In genomic region chr19:13838943-13839192, GRCh38 we compare ENCODE assay signal across 8 cellular contexts. TPM values are rescaled to one million over a fixed set of nuclear protein-coding genes. Genes with fewer than 3 reads are reported as not detected.
DNase-seq lines count a peak whose midpoint lies in the region; ATAC-seq and TF ChIP-seq lines count a peak whose summit lies in the region.

No MANE protein-coding gene starts in this region.

- no peaks in the 10 kb centered on the region for H3K9me3 ChIP-seq in SJCRH30 (replicated peaks)

- TF ChIP-seq POLR2A in erythroblast (IDR thresholded peaks at IDR 0.05; ENCODE audit: low read length), result peak; percentile 79

- no peak for ATAC-seq in GM19463 (IDR thresholded peaks at IDR 0.05; ENCODE audit: unreplicated experiment)

- H3K27ac ChIP-seq in SJCRH30, result peak overlapping the region; percentile 74
- H3K27ac ChIP-seq in rectal smooth muscle tissue (ENCODE audit: low read depth, low read length), result peak overlapping the region; percentile 92

- H3K4me3 ChIP-seq in GM06990 (replicated peaks; ENCODE audit: low read depth, low read length) (peak overlapping the region; percentile 72), SJCRH30 (peak overlapping the region; percentile 94), rectal smooth muscle tissue (ENCODE audit: low read length) (peak overlapping the region; percentile 77)

- H3K36me3 ChIP-seq in GM06990 (ENCODE audit: control insufficient read depth, insufficient read depth, low read length), result peaks cover 10% of the 10 kb centered on the region
- H3K36me3 ChIP-seq in SJCRH30, result peaks cover 48% of the 10 kb centered on the region
- peaks cover 13% of the 10 kb centered on the region for H3K36me3 ChIP-seq in rectal smooth muscle tissue (ENCODE audit: control insufficient read depth, insufficient read depth, low read length)

- H3K4me1 ChIP-seq in SJCRH30 (peaks cover 41% of the 10 kb centered on the region), rectal smooth muscle tissue (ENCODE audit: control insufficient read depth, insufficient read depth, low read length) (peaks cover 36% of the 10 kb centered on the region)

- H3K9ac ChIP-seq in rectal smooth muscle tissue (ENCODE audit: low read length), result peak overlapping the region; percentile 63

- no peak for TF ChIP-seq CTCF in GM06990 (IDR thresholded peaks at IDR 0.05; ENCODE audit: insufficient read depth, low read length, poor library complexity, severe bottlenecking)

- no peak for DNase-seq in GM06990 (ENCODE audit: extremely low read depth, insufficient read length)
- peak; percentile 59 to 65 for DNase-seq in SJCRH30
- peak; percentile 83 to 87 for DNase-seq in erythroblast (lab: John Stamatoyannopoulos, UW)
- DNase-seq in NCI-H1105 (lab: John Stamatoyannopoulos, UW), result no peak
- DNase-seq in epidermal melanocyte (ENCODE audit: insufficient read length, low spot score), result no peak
- no peak for DNase-seq in NCI-H345 treated with DMSO at 0.1 percent for 48 hours (lab: John Stamatoyannopoulos, UW; ENCODE audit: unreplicated experiment)

- H3K27me3 ChIP-seq in GM06990 (replicated peaks; ENCODE audit: control insufficient read depth, insufficient read depth, low read length) (no peaks in the 10 kb centered on the region), SJCRH30 (no peaks in the 10 kb centered on the region), rectal smooth muscle tissue (ENCODE audit: control insufficient read depth, insufficient read depth, low read length) (no peaks in the 10 kb centered on the region)

RNA-seq across cellular contexts. Expression of gene NANOS3, which starts 38.1 kb away (rescaled TPM):
- 1.3 and 2.3 TPM in 2 replicates for total RNA-seq in SJCRH30 (2014; rRNA removed; shearing (Covaris generic))

RNA-seq across cellular contexts. Expression of gene ZSWIM4, which starts 43.6 kb away (rescaled TPM):
- 16.8 and 18.3 TPM in 2 replicates for total RNA-seq in SJCRH30 (2014; rRNA removed; shearing (Covaris generic))

Comparison
In these comparisons a context has a peak if more than half of its experiments do, and no peak if none do; other contexts are left out.
1. DNase-seq: peak in SJCRH30 (2 of 2) and erythroblast (2 of 2); none in GM06990 (single experiment), NCI-H1105 (single experiment), epidermal melanocyte (single experiment) and NCI-H345 treated with DMSO at 0.1 percent for 48 hours (single experiment).
2. Peak in every context shown above with its lines, with median percentiles within 50 percentile points of each other: H3K4me3 ChIP-seq.